Comparison of ENCODE assay signal across 29 cellular contexts in the genomic region with DNA sequence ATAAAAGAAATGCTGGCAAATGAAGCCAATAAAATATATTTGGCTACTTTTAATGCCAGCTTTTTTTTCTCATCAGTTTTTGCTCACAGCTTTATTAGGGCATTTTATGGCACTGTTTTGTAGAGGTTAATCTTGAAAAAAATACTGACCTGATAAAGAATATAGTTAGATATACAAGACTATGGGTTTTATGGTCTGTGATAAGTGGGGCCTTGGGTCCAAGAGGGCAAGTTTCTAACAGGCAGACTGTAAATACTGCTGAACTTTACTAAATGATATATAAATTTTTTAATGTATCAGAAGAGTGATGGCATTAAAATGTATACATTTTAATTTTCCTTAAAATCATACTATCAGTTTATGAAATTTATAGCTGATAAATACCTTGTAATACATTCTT.
"Had no signal": no experiment of that assay in that cellular context is flagged by ENCODE, and none has a peak within 500 bp of the region (broad histone marks: within the 10 kb centered on the region; RNA-seq: fewer than 3 reads in every experiment).

No MANE protein-coding gene starts in this region.

- DNase-seq: stimulated activated CD4-positive, alpha-beta T cell treated with anti-CD3 and anti-CD28 coated beads, Interleukin-2, amount 100 ng/mL, for 48 hours; stimulated activated CD4-positive, alpha-beta T cell treated with anti-CD3 and anti-CD28 coated beads, Interleukin-4, amount 100 ng/mL, for 1 hour; stimulated activated CD4-positive, alpha-beta T cell treated with anti-CD3 and anti-CD28 coated beads, Interleukin-4, amount 100 ng/mL, for 24 hours; stimulated activated CD4-positive, alpha-beta T cell treated with anti-CD3 and anti-CD28 coated beads, Interleukin-4, amount 100 ng/mL, for 4 hours; stimulated activated CD8-positive, alpha-beta memory T cell treated with anti-CD3 and anti-CD28 coated beads, Interleukin-4, amount 100 ng/mL, for 48 hours; stimulated activated naive B cell treated with anti-CD40 and anti-IgM and Interleukin-4, amounts not matched to agents 10 μg/mL and 1 μg/mL and 100 μg/mL, for 72 hours; stimulated activated naive CD4-positive, alpha-beta T cell; stimulated activated naive CD4-positive, alpha-beta T cell treated with Interleukin-2 at 50 U/mL for 16 hours; stimulated activated naive CD8-positive, alpha-beta T cell treated with anti-CD3 and anti-CD28 coated beads, Interleukin-15, amount 100 ng/mL, for 72 hours; stimulated activated naive CD8-positive, alpha-beta T cell treated with anti-CD3 and anti-CD28 coated beads, Interleukin-15, Interleukin-2, amounts not matched to agents 100 U/mL and 50 U/mL, for 24 hours; stomach; substantia nigra; testis; thyroid gland; tibial artery; transverse colon; trophoblast cell; upper lobe of left lung; upper lobe of right lung; uterus had no signal

- H3K4me1 ChIP-seq: stomach, suprapubic skin, testis, thyroid gland, tibial artery, tibial nerve, upper lobe of left lung, upper lobe of right lung, uterus, vagina had no signal

- H3K9me3 Mint-ChIP-seq: stimulated activated naive B cell treated with anti-CD40 and anti-IgM and Interleukin-4, amounts not matched to agents 10 μg/mL and 1 μg/mL and 100 μg/mL, for 72 hours; type B pancreatic cell had no signal

- H3K27ac ChIP-seq: stomach, suprapubic skin, testis, thoracic aorta, thyroid gland, tibial artery, tibial nerve, transverse colon, upper lobe of left lung, upper lobe of right lung, uterus, vagina had no signal

- H3K36me3 ChIP-seq: stomach, suprapubic skin, thoracic aorta, thyroid gland, tibial artery, tibial nerve, transverse colon, upper lobe of left lung, upper lobe of right lung, uterus, vagina had no signal

- H3K36me3 Mint-ChIP-seq: stimulated activated effector memory CD8-positive, alpha-beta T cell treated with anti-CD3 and anti-CD28 coated beads, Interleukin-12 subunit alpha, Interleukin-12 subunit beta, amount 100 ng/mL, for 72 hours; stimulated activated memory B cell treated with anti-CD40 and anti-IgM and Interleukin-4, amounts not matched to agents 10 μg/mL and 1 μg/mL and 100 μg/mL, for 72 hours; stimulated activated naive B cell treated with anti-CD40 and anti-IgM and Interleukin-4, amounts not matched to agents 10 μg/mL and 1 μg/mL and 100 μg/mL, for 72 hours; type B pancreatic cell had no signal

- H3K4me3 ChIP-seq: stomach, suprapubic skin, testis, thoracic aorta, thyroid gland, tibial artery, tibial nerve, transverse colon, upper lobe of left lung, upper lobe of right lung, uterus, vagina had no signal

- H3K27me3 Mint-ChIP-seq: stimulated activated memory B cell treated with anti-CD40 and anti-IgM and Interleukin-4, amounts not matched to agents 10 μg/mL and 1 μg/mL and 100 μg/mL, for 72 hours; stimulated activated naive B cell treated with anti-CD40 and anti-IgM and Interleukin-4, amounts not matched to agents 10 μg/mL and 1 μg/mL and 100 μg/mL, for 72 hours; stimulated activated naive CD8-positive, alpha-beta T cell treated with anti-CD3 and anti-CD28 coated beads, Interleukin-15, amount 100 ng/mL, for 72 hours; stimulated activated naive CD8-positive, alpha-beta T cell treated with anti-CD3 and anti-CD28 coated beads, Interleukin-15, Interleukin-2, amounts not matched to agents 100 ng/mL and 50 ng/mL, for 24 hours; type B pancreatic cell had no signal

- H3K4me3 Mint-ChIP-seq: stimulated activated effector memory CD8-positive, alpha-beta T cell treated with anti-CD3 and anti-CD28 coated beads, Interleukin-12 subunit alpha, Interleukin-12 subunit beta, amount 100 ng/mL, for 72 hours; stimulated activated memory B cell treated with anti-CD40 and anti-IgM and Interleukin-4, amounts not matched to agents 10 μg/mL and 1 μg/mL and 100 μg/mL, for 72 hours; stimulated activated naive B cell treated with anti-CD40 and anti-IgM and Interleukin-4, amounts not matched to agents 10 μg/mL and 1 μg/mL and 100 μg/mL, for 72 hours; stimulated activated naive CD8-positive, alpha-beta T cell treated with anti-CD3 and anti-CD28 coated beads, Interleukin-15, amount 100 ng/mL, for 72 hours; stimulated activated naive CD8-positive, alpha-beta T cell treated with anti-CD3 and anti-CD28 coated beads, Interleukin-15, Interleukin-2, amounts not matched to agents 100 ng/mL and 50 ng/mL, for 24 hours; type B pancreatic cell had no signal

- FAIRE-seq: urothelium cell line had no signal

- H3K27me3 ChIP-seq: stomach, suprapubic skin, testis, thyroid gland, tibial artery, tibial nerve, transverse colon, upper lobe of left lung, upper lobe of right lung, uterus, vagina had no signal

- H3K4me1 Mint-ChIP-seq: stimulated activated effector memory CD8-positive, alpha-beta T cell treated with anti-CD3 and anti-CD28 coated beads, Interleukin-12 subunit alpha, Interleukin-12 subunit beta, amount 100 ng/mL, for 72 hours; stimulated activated memory B cell treated with anti-CD40 and anti-IgM and Interleukin-4, amounts not matched to agents 10 μg/mL and 1 μg/mL and 100 μg/mL, for 72 hours; stimulated activated naive B cell treated with anti-CD40 and anti-IgM and Interleukin-4, amounts not matched to agents 10 μg/mL and 1 μg/mL and 100 μg/mL, for 72 hours; stimulated activated naive CD8-positive, alpha-beta T cell treated with anti-CD3 and anti-CD28 coated beads, Interleukin-15, amount 100 ng/mL, for 72 hours had no signal

- ATAC-seq: stimulated activated effector memory CD8-positive, alpha-beta T cell treated with anti-CD3 and anti-CD28 coated beads, Interleukin-12 subunit alpha, Interleukin-12 subunit beta, amount 100 ng/mL, for 72 hours; stimulated activated memory B cell treated with anti-CD40 and anti-IgM and Interleukin-4, amounts not matched to agents 10 μg/mL and 1 μg/mL and 100 μg/mL, for 72 hours; stimulated activated naive B cell treated with anti-CD40 and anti-IgM and Interleukin-4, amounts not matched to agents 10 μg/mL and 1 μg/mL and 100 μg/mL, for 72 hours; stimulated activated naive CD8-positive, alpha-beta T cell treated with anti-CD3 and anti-CD28 coated beads, Interleukin-15, amount 100 ng/mL, for 72 hours; stimulated activated naive CD8-positive, alpha-beta T cell treated with anti-CD3 and anti-CD28 coated beads, Interleukin-15, Interleukin-2, amounts not matched to agents 100 U/mL and 50 U/mL, for 24 hours; upper lobe of right lung had no signal

- H3K9me3 ChIP-seq: stomach, suprapubic skin, testis, thoracic aorta, thyroid gland, tibial artery, tibial nerve, transverse colon, upper lobe of left lung, upper lobe of right lung, uterus, vagina had no signal

- H3K27ac Mint-ChIP-seq: stimulated activated effector memory CD8-positive, alpha-beta T cell treated with anti-CD3 and anti-CD28 coated beads, Interleukin-12 subunit alpha, Interleukin-12 subunit beta, amount 100 ng/mL, for 72 hours; stimulated activated memory B cell treated with anti-CD40 and anti-IgM and Interleukin-4, amounts not matched to agents 10 μg/mL and 1 μg/mL and 100 μg/mL, for 72 hours; stimulated activated naive B cell treated with anti-CD40 and anti-IgM and Interleukin-4, amounts not matched to agents 10 μg/mL and 1 μg/mL and 100 μg/mL, for 72 hours; stimulated activated naive CD8-positive, alpha-beta T cell treated with anti-CD3 and anti-CD28 coated beads, Interleukin-15, amount 100 ng/mL, for 72 hours; stimulated activated naive CD8-positive, alpha-beta T cell treated with anti-CD3 and anti-CD28 coated beads, Interleukin-15, Interleukin-2, amounts not matched to agents 100 ng/mL and 50 ng/mL, for 24 hours; type B pancreatic cell had no signal
